In the genomic region with DNA sequence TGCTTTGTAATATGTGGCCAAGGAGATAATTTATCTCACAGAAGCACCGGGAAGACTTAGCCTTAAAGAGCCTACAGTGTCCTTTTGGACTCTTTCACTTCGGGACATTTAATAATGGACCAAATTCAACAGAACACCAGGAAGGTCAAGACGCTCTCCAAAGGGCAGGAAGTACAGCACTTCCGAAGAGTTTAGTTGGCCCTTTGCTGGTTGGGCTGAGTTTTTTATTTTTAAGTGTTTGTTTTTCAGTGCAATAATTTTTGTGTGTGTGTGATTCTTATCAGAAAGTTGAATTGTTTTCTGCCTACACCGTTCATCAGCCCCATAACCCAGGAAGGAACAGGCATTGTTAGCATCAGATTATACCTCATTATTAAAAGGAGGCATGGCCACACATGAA, we compare ENCODE assay signal across 19 cellular contexts.
"Had no signal": no experiment of that assay in that cellular context is flagged by ENCODE, and none has a peak within 500 bp of the region (broad histone marks: within the 10 kb centered on the region; RNA-seq: fewer than 3 reads in every experiment).

No MANE protein-coding gene starts in this region.

- H3K27me3 ChIP-seq: body of pancreas, tibial nerve had no signal

- H3K27ac ChIP-seq: body of pancreas, epithelial cell of prostate, lower lobe of right lung had no signal

- H3K4me3 ChIP-seq: body of pancreas, lower lobe of right lung, tibial nerve had no signal

- H3K4me3 Mint-ChIP-seq: activated CD4-positive, alpha-beta T cell treated with anti-CD3 and anti-CD28 coated beads, Interleukin-2, amount 10 ng/mL, durations not matched to agents 7 days and 5 days; activated CD8-positive, alpha-beta T cell treated with anti-CD3 and anti-CD28 coated beads, Interleukin-2, amount 10 ng/mL, durations not matched to agents 7 days and 5 days; activated naive CD4-positive, alpha-beta T cell treated with anti-CD3 and anti-CD28 coated beads for 36 hours; activated T-cell treated with anti-CD3 and anti-CD28 coated beads, Interleukin-2, amount 50 U/mL, for 24 hours; effector memory CD8-positive, alpha-beta T cell; natural killer cell treated with Interleukin-12 subunit alpha and Interleukin-12 subunit beta and Interleukin-15 and Interleukin-18, amount 100 ng/mL, for 72 hours; T-helper 1 cell treated with Interleukin-12 subunit alpha and Interleukin-12 subunit beta and Interleukin-4 antibody, amounts not matched to agents 30 μg/mL and 1 μg/mL, for 36 hours had no signal

- H3K27me3 Mint-ChIP-seq: activated CD4-positive, alpha-beta T cell treated with anti-CD3 and anti-CD28 coated beads, Interleukin-2, amount 10 ng/mL, durations not matched to agents 7 days and 5 days; activated T-cell treated with anti-CD3 and anti-CD28 coated beads, Interleukin-2, amount 50 U/mL, for 24 hours had no signal

- ATAC-seq: activated CD4-positive, CD25-positive, alpha-beta regulatory T cell treated with anti-CD3 and anti-CD28 coated beads, Interleukin-2, amount 50 U/mL, for 24 hours; activated CD8-positive, alpha-beta T cell treated with anti-CD3 and anti-CD28 coated beads, Interleukin-2, amount 10 ng/mL, durations not matched to agents 7 days and 5 days; body of pancreas; effector memory CD8-positive, alpha-beta T cell; stimulated activated naive CD8-positive, alpha-beta T cell treated with anti-CD3 and anti-CD28 coated beads, Interleukin-15, Interleukin-2, amounts not matched to agents 100 U/mL and 50 U/mL, for 24 hours had no signal

- H3K9me3 ChIP-seq: body of pancreas, lower lobe of right lung, tibial nerve had no signal

- H3K27ac Mint-ChIP-seq: activated CD4-positive, alpha-beta T cell treated with anti-CD3 and anti-CD28 coated beads, Interleukin-2, amount 10 ng/mL, durations not matched to agents 7 days and 5 days; activated CD8-positive, alpha-beta T cell treated with anti-CD3 and anti-CD28 coated beads, Interleukin-2, amount 10 ng/mL, durations not matched to agents 7 days and 5 days; activated naive CD4-positive, alpha-beta T cell treated with anti-CD3 and anti-CD28 coated beads for 36 hours; activated T-cell treated with anti-CD3 and anti-CD28 coated beads, Interleukin-2, amount 50 U/mL, for 24 hours; effector memory CD8-positive, alpha-beta T cell; natural killer cell treated with Interleukin-12 subunit alpha and Interleukin-12 subunit beta and Interleukin-15 and Interleukin-18, amount 100 ng/mL, for 72 hours; T-helper 1 cell treated with Interleukin-12 subunit alpha and Interleukin-12 subunit beta and Interleukin-4 antibody, amounts not matched to agents 30 μg/mL and 1 μg/mL, for 36 hours had no signal

- DNase-seq: activated CD4-positive, alpha-beta T cell treated with anti-CD3 and anti-CD28 coated beads, Interleukin-2, amount 10 ng/mL, durations not matched to agents 7 days and 5 days; activated CD8-positive, alpha-beta T cell treated with anti-CD3 and anti-CD28 coated beads, Interleukin-2, amount 10 ng/mL, durations not matched to agents 7 days and 5 days; activated naive CD4-positive, alpha-beta T cell treated with anti-CD3 and anti-CD28 coated beads for 36 hours; activated T-cell treated with anti-CD3 and anti-CD28 coated beads, Interleukin-2, amount 50 U/mL, for 24 hours; body of pancreas; effector memory CD8-positive, alpha-beta T cell; foreskin melanocyte; head of caudate nucleus; lower lobe of right lung; nucleus accumbens; retina; stimulated activated CD4-positive, alpha-beta T cell treated with anti-CD3 and anti-CD28 coated beads, Interleukin-2, amount 100 ng/mL, for 24 hours; stimulated activated naive CD8-positive, alpha-beta T cell treated with anti-CD3 and anti-CD28 coated beads, Interleukin-15, Interleukin-2, amounts not matched to agents 100 U/mL and 50 U/mL, for 24 hours; substantia nigra had no signal

- H3K36me3 Mint-ChIP-seq: natural killer cell treated with Interleukin-12 subunit alpha and Interleukin-12 subunit beta and Interleukin-15 and Interleukin-18, amount 100 ng/mL, for 72 hours had no signal

- H3K4me1 ChIP-seq: body of pancreas had no signal

- H3K4me1 Mint-ChIP-seq: activated CD4-positive, alpha-beta T cell treated with anti-CD3 and anti-CD28 coated beads, Interleukin-2, amount 10 ng/mL, durations not matched to agents 7 days and 5 days had no signal

- H3K9me3 Mint-ChIP-seq: activated CD4-positive, alpha-beta T cell treated with anti-CD3 and anti-CD28 coated beads, Interleukin-2, amount 10 ng/mL, durations not matched to agents 7 days and 5 days; activated naive CD4-positive, alpha-beta T cell treated with anti-CD3 and anti-CD28 coated beads for 36 hours; activated T-cell treated with anti-CD3 and anti-CD28 coated beads, Interleukin-2, amount 50 U/mL, for 24 hours; effector memory CD8-positive, alpha-beta T cell; natural killer cell treated with Interleukin-12 subunit alpha and Interleukin-12 subunit beta and Interleukin-15 and Interleukin-18, amount 100 ng/mL, for 72 hours; T-helper 1 cell treated with Interleukin-12 subunit alpha and Interleukin-12 subunit beta and Interleukin-4 antibody, amounts not matched to agents 30 μg/mL and 1 μg/mL, for 36 hours had no signal

- H3K36me3 ChIP-seq: lower lobe of right lung, tibial nerve had no signal
